21 cellular contexts compared by ENCODE assay signal in genomic region chr15:32106401-32107381, GRCh38.
"Had no signal": no experiment of that assay in that cellular context is flagged by ENCODE, and none has a peak within 500 bp of the region (broad histone marks: within the 10 kb centered on the region; RNA-seq: fewer than 3 reads in every experiment).

No MANE protein-coding gene starts in this region.

- H3K4me1 Mint-ChIP-seq: activated T-helper 17 cell treated with anti-CD3 and anti-CD28 coated beads, Interleukin-2, amount 50 U/mL, for 72 hours; naive B cell; neural progenitor cell; T-helper 17 cell had no signal

- H3K9ac ChIP-seq: neural progenitor cell had no signal

- H3K9me3 ChIP-seq: left lung, sigmoid colon, upper lobe of left lung had no signal

- DNase-seq: activated CD4-positive, CD25-positive, alpha-beta regulatory T cell treated with anti-CD3 and anti-CD28 coated beads, Interleukin-2, amount 50 U/mL, for 72 hours; activated T-cell treated with anti-CD3 and anti-CD28 coated beads, Interleukin-2, amount 50 U/mL, for 1 hour; aorta; effector CD4-positive, alpha-beta T cell; foreskin melanocyte; kidney glomerular epithelial cell; left lung; naive B cell; sigmoid colon; stimulated activated CD4-positive, alpha-beta T cell treated with anti-CD3 and anti-CD28 coated beads, Interleukin-15, amount 100 ng/mL, for 24 hours; stimulated activated naive CD4-positive, alpha-beta T cell; SW 1271; T-helper 17 cell had no signal

- H3K27ac ChIP-seq: hepatocyte, left lung, neural progenitor cell, sigmoid colon, upper lobe of left lung had no signal

- H3K79me2 ChIP-seq: hepatocyte had no signal

- H3K27me3 Mint-ChIP-seq: brain had no signal

- H3K4me1 ChIP-seq: left lung, neural progenitor cell, sigmoid colon, upper lobe of left lung had no signal

- H3K4me3 ChIP-seq: hepatocyte, left lung, lung, neural progenitor cell, sigmoid colon, smooth muscle cell, upper lobe of left lung had no signal

- ATAC-seq: activated naive CD4-positive, alpha-beta T cell treated with anti-CD3 and anti-CD28 coated beads, Interleukin-2, amount 50 U/mL, for 72 hours; activated T-helper 17 cell treated with anti-CD3 and anti-CD28 coated beads, Interleukin-2, amount 50 U/mL, for 72 hours; left lung; T-helper 17 cell had no signal

- H3K4me3 Mint-ChIP-seq: activated T-helper 17 cell treated with anti-CD3 and anti-CD28 coated beads, Interleukin-2, amount 50 U/mL, for 72 hours; brain; naive B cell; neural progenitor cell; T-helper 17 cell had no signal

- H3K27ac Mint-ChIP-seq: activated T-helper 17 cell treated with anti-CD3 and anti-CD28 coated beads, Interleukin-2, amount 50 U/mL, for 72 hours; neural progenitor cell had no signal

- H3K4me2 ChIP-seq: hepatocyte, neural progenitor cell, smooth muscle cell had no signal

- H2AFZ ChIP-seq: hepatocyte, neural progenitor cell had no signal

- H3K27me3 ChIP-seq: hepatocyte, neural progenitor cell, sigmoid colon, upper lobe of left lung had no signal

- H3K36me3 ChIP-seq: left lung, neural progenitor cell, sigmoid colon, upper lobe of left lung had no signal

- H3K9me3 Mint-ChIP-seq: activated naive CD4-positive, alpha-beta T cell treated with anti-CD3 and anti-CD28 coated beads, Interleukin-2, amount 50 U/mL, for 72 hours; activated T-helper 17 cell treated with anti-CD3 and anti-CD28 coated beads, Interleukin-2, amount 50 U/mL, for 72 hours; neural progenitor cell had no signal

- H3K36me3 Mint-ChIP-seq: activated naive CD4-positive, alpha-beta T cell treated with anti-CD3 and anti-CD28 coated beads, Interleukin-2, amount 50 U/mL, for 72 hours; naive B cell had no signal
